ENCODE assay signal across 14 cellular contexts in the genomic region with DNA sequence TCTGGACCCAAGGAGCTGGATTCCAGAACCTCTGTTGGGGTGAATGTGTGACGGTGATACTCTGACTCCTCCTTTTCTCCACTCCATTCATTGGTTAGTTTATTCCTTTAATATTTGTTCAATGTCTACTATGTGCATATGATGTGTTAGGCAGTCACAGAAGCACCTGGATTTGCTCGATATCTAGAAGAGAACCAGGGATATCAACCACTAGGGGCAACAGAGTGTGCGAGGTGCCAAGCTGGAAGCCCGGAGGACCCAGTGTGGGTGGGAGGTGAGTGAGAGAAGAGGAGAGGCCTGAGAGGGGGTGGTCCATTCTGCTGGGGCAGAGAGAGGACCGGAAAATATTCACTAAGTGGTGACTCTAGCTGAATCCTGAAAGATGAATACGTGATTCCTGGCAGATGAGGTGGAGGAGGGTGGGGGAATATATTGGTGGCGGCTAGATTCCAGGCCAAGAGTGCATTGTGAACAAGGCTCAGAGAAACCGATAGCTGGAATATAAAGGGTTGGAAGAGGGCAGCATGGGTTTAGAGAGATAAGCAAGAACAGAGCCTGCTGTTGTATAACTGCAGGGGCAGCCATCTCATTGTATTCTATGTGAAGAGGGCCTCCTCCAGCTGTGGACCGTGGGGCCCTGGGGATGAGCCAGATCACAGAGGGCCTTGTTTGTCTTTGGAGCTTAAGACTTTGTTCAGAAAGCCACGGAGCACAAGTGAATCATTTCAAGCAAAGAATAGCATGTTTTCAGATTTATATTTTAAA. TPM values are rescaled to one million over a fixed set of nuclear protein-coding genes. Genes with fewer than 3 reads are reported as not detected.
DNase-seq lines count a peak whose midpoint lies in the region; ATAC-seq and TF ChIP-seq lines count a peak whose summit lies in the region.
"Had no signal": no experiment of that assay in that cellular context is flagged by ENCODE, and none has a peak within 500 bp of the region (broad histone marks: within the 10 kb centered on the region; RNA-seq: fewer than 3 reads in every experiment).

No MANE protein-coding gene starts in this region.

- no peaks in the 10 kb centered on the region for H3K9me2 ChIP-seq in OCI-LY1 (ENCODE audit: low read depth, low read length)

- no peak overlapping the region for H3K27ac ChIP-seq in OCI-LY1 (ENCODE audit: low read depth, low read length, poor library complexity, severe bottlenecking)
- H3K27ac ChIP-seq in fibroblast of lung (ENCODE audit: insufficient read depth, low read length) = no peak overlapping the region
- H3K27ac ChIP-seq in prostate gland = no peak overlapping the region
- H3K27ac ChIP-seq: transverse colon, VCaP had no signal

- H3K4me1 Mint-ChIP-seq in activated CD4-positive, alpha-beta T cell treated with anti-CD3 and anti-CD28 coated beads for 36 hours = no peaks in the 10 kb centered on the region
- H3K4me1 Mint-ChIP-seq: activated naive CD4-positive, alpha-beta T cell treated with anti-CD3 and anti-CD28 coated beads, Interleukin-2, amount 10 ng/mL, durations not matched to agents 7 days and 5 days; central memory CD8-positive, alpha-beta T cell had no signal

- POLR2A ChIA-PET in activated CD4-positive, alpha-beta T cell treated with anti-CD3 and anti-CD28 coated beads for 36 hours (lab: Charles Lee) = no interaction called here

- H3K4me3 ChIP-seq in OCI-LY1 (ENCODE audit: low read depth, low read length, poor library complexity, severe bottlenecking) = no peak overlapping the region
- H3K4me3 ChIP-seq in fibroblast of lung (replicated peaks in 1 of 4; ENCODE audit: control extremely low read depth in 1 of 4, insufficient read depth in 1 of 4, low read depth in 3 of 4, low read length in 4 of 4) = no peak overlapping the region
- H3K4me3 ChIP-seq in prostate gland = no peak overlapping the region
- H3K4me3 ChIP-seq: transverse colon had no signal

- no peak overlapping the region for H3K4me3 Mint-ChIP-seq in activated CD4-positive, alpha-beta T cell treated with anti-CD3 and anti-CD28 coated beads for 36 hours
- H3K4me3 Mint-ChIP-seq: activated naive CD4-positive, alpha-beta T cell treated with anti-CD3 and anti-CD28 coated beads, Interleukin-2, amount 10 ng/mL, durations not matched to agents 7 days and 5 days; central memory CD8-positive, alpha-beta T cell had no signal

- H3K9ac ChIP-seq in OCI-LY1 (ENCODE audit: low read length) = no peak overlapping the region
- no peak overlapping the region for H3K9ac ChIP-seq in fibroblast of lung (ENCODE audit: insufficient read depth, low read length)

- H3K36me3 Mint-ChIP-seq in activated CD4-positive, alpha-beta T cell treated with anti-CD3 and anti-CD28 coated beads for 36 hours (ENCODE audit: low read depth) = no peaks in the 10 kb centered on the region
- H3K36me3 Mint-ChIP-seq: activated naive CD4-positive, alpha-beta T cell treated with anti-CD3 and anti-CD28 coated beads, Interleukin-2, amount 10 ng/mL, durations not matched to agents 7 days and 5 days had no signal

- H3K4me2 ChIP-seq in OCI-LY1 (ENCODE audit: low read length) = no peak overlapping the region
- no peak overlapping the region for H3K4me2 ChIP-seq in fibroblast of lung (ENCODE audit: extremely low read depth, insufficient read depth, low read length)

- no peak for ATAC-seq in activated CD4-positive, alpha-beta T cell treated with anti-CD3 and anti-CD28 coated beads for 36 hours
- ATAC-seq in HG02642 (IDR thresholded peaks at IDR 0.05; ENCODE audit: poor library complexity, unreplicated experiment) = no peak

- H3K79me2 ChIP-seq in OCI-LY1 (ENCODE audit: insufficient read depth, low read length) (no peaks in the 10 kb centered on the region), fibroblast of lung (ENCODE audit: control insufficient read depth, insufficient read depth, low read length) (no peaks in the 10 kb centered on the region)

- DNase-seq in COLO829 (ENCODE audit: low spot score) = peak; percentile 96
- peak; percentile 18 to 50 for DNase-seq in fibroblast of lung (ENCODE audit: low read depth in 2 of 2)
- DNase-seq in nucleus accumbens (lab: John Stamatoyannopoulos, UW) = peak in 33 of 56 donors; percentile 11 to 73 (median 31)
- DNase-seq in prostate gland (ENCODE audit: low spot score) = no peak
- no peak for DNase-seq in activated CD4-positive, alpha-beta T cell treated with anti-CD3 and anti-CD28 coated beads for 36 hours
- DNase-seq in SHP77 treated with DMSO at 0.1 percent for 48 hours (lab: John Stamatoyannopoulos, UW) = no peak
- DNase-seq: activated naive CD4-positive, alpha-beta T cell treated with anti-CD3 and anti-CD28 coated beads, Interleukin-2, amount 10 ng/mL, durations not matched to agents 7 days and 5 days; MV-4-11; SW 1271; transverse colon had no signal

- H4K20me1 ChIP-seq in OCI-LY1 (ENCODE audit: insufficient read depth, low read length) = no peaks in the 10 kb centered on the region
- no peaks in the 10 kb centered on the region for H4K20me1 ChIP-seq in fibroblast of lung (ENCODE audit: control insufficient read depth, extremely low read depth, insufficient read depth, low read length)

- no peaks in the 10 kb centered on the region for H3K36me3 ChIP-seq in OCI-LY1 (ENCODE audit: insufficient read depth, low read length)
- H3K36me3 ChIP-seq in fibroblast of lung (ENCODE audit: control insufficient read depth, insufficient read depth, low read length) = no peaks in the 10 kb centered on the region
- H3K36me3 ChIP-seq in prostate gland = no peaks in the 10 kb centered on the region
- H3K36me3 ChIP-seq: transverse colon had no signal

- no peaks in the 10 kb centered on the region for H3K9me3 Mint-ChIP-seq in activated CD4-positive, alpha-beta T cell treated with anti-CD3 and anti-CD28 coated beads for 36 hours (ENCODE audit: low read depth)
- H3K9me3 Mint-ChIP-seq: activated naive CD4-positive, alpha-beta T cell treated with anti-CD3 and anti-CD28 coated beads, Interleukin-2, amount 10 ng/mL, durations not matched to agents 7 days and 5 days; central memory CD8-positive, alpha-beta T cell had no signal

- no peaks in the 10 kb centered on the region for H3K9me3 ChIP-seq in OCI-LY1 (ENCODE audit: low read length)
- H3K9me3 ChIP-seq in fibroblast of lung (ENCODE audit: control insufficient read depth, insufficient read depth, low read depth, low read length) = no peaks in the 10 kb centered on the region
- H3K9me3 ChIP-seq in prostate gland = no peaks in the 10 kb centered on the region
- H3K9me3 ChIP-seq: transverse colon had no signal

- WGBS in prostate gland = 76% methylated on average over 10 of the region's 10 CpGs

- H3K27me3 Mint-ChIP-seq in activated CD4-positive, alpha-beta T cell treated with anti-CD3 and anti-CD28 coated beads for 36 hours = peaks cover 24% of the 10 kb centered on the region

- H2AFZ ChIP-seq in OCI-LY1 (ENCODE audit: low read length) = no peak overlapping the region
- H2AFZ ChIP-seq in fibroblast of lung (ENCODE audit: low read length) = no peak overlapping the region

- no peak for TF ChIP-seq POLR2A in prostate gland (IDR thresholded peaks at IDR 0.05)

- CTCF ChIA-PET in activated CD4-positive, alpha-beta T cell treated with anti-CD3 and anti-CD28 coated beads for 36 hours (lab: Charles Lee) = interaction anchor here (0.7 to 7.9 kb wide), 8 partner anchors 14 to 266 kb away, joined by 3 to 106 read pairs (median 3); no protein-coding TSS in a partner anchor

- H3K4me1 ChIP-seq in OCI-LY1 (ENCODE audit: insufficient read depth, low read length, severe bottlenecking) (no peaks in the 10 kb centered on the region), fibroblast of lung (ENCODE audit: control insufficient read depth, extremely low read depth, insufficient read depth, low read length) (peaks cover 5% of the 10 kb centered on the region), prostate gland (replicated peaks) (no peaks in the 10 kb centered on the region)

- intact Hi-C loops in prostate gland (cut with DNase I) = loop anchor here (1.0 to 5.0 kb wide), 2 partner anchors 132 to 266 kb away; no protein-coding TSS in a partner anchor
- intact Hi-C loops in activated CD4-positive, alpha-beta T cell treated with anti-CD3 and anti-CD28 coated beads for 36 hours (cut with DNase I, micrococcal nuclease) = loop anchor here in 1 of 2 experiments (10.0 kb wide), 1 partner anchor 820 kb away; no protein-coding TSS in a partner anchor

- TF ChIP-seq CTCF in OCI-LY1 (IDR thresholded peaks at IDR 0.05; ENCODE audit: low read length) (peak; percentile 11; the same call in 1 of the 2 replicates), fibroblast of lung (conservative IDR thresholded peaks at IDR 0.05 in 1 of 2, IDR thresholded peaks at IDR 0.05 in 1 of 2; ENCODE audit: low read depth in 1 of 2, low read length in 2 of 2) (no peak), prostate gland (IDR thresholded peaks at IDR 0.05) (no peak)

- no peak overlapping the region for H3K27ac Mint-ChIP-seq in activated CD4-positive, alpha-beta T cell treated with anti-CD3 and anti-CD28 coated beads for 36 hours
- H3K27ac Mint-ChIP-seq: activated naive CD4-positive, alpha-beta T cell treated with anti-CD3 and anti-CD28 coated beads, Interleukin-2, amount 10 ng/mL, durations not matched to agents 7 days and 5 days had no signal

- H3K27me3 ChIP-seq in OCI-LY1 (ENCODE audit: insufficient read depth, low read length) = no peaks in the 10 kb centered on the region
- no peaks in the 10 kb centered on the region for H3K27me3 ChIP-seq in fibroblast of lung (ENCODE audit: control insufficient read depth, insufficient read depth, low read length)
- no peaks in the 10 kb centered on the region for H3K27me3 ChIP-seq in prostate gland (replicated peaks; ENCODE audit: insufficient read depth)

- no peaks in the 10 kb centered on the region for H3F3A ChIP-seq in OCI-LY1 (ENCODE audit: insufficient read depth, low read length)

RNA-seq across cellular contexts. Expression of gene TIMP3, which starts 6.9 kb away (rescaled TPM):
- 145 and 242 TPM in 2 replicates for total RNA-seq in fibroblast of lung
- 211 and 375 TPM in 2 replicates for polyA plus RNA-seq in fibroblast of lung
- polyA plus RNA-seq in fibroblast of lung (2012) = 182 and 348 TPM in 2 replicates
- 214 and 341 TPM in 2 replicates for polyA minus RNA-seq in fibroblast of lung (ENCODE audit: low replicate concordance)
- 100 to 1,000 TPM; 148 to 397 TPM for total RNA-seq in prostate gland
- not detected for total RNA-seq in activated CD4-positive, alpha-beta T cell treated with anti-CD3 and anti-CD28 coated beads for 36 hours

Comparison
In these comparisons a context has a peak if more than half of its experiments do, and no peak if none do; other contexts are left out.
1. DNase-seq: peak in COLO829 (single experiment), fibroblast of lung (2 of 2) and nucleus accumbens (33 of 56); none in prostate gland (single experiment), activated CD4-positive, alpha-beta T cell treated with anti-CD3 and anti-CD28 coated beads for 36 hours (single experiment) and SHP77 treated with DMSO at 0.1 percent for 48 hours (single experiment).
2. RNA of gene TIMP3, which starts 6.9 kb away (total RNA-seq): 148 to 397 TPM in prostate gland and 145 to 242 TPM in fibroblast of lung; not detected in activated CD4-positive, alpha-beta T cell treated with anti-CD3 and anti-CD28 coated beads for 36 hours; every median in the first group is over 100 times any median in the second.